8 cellular contexts compared by ENCODE assay signal in the genomic region with DNA sequence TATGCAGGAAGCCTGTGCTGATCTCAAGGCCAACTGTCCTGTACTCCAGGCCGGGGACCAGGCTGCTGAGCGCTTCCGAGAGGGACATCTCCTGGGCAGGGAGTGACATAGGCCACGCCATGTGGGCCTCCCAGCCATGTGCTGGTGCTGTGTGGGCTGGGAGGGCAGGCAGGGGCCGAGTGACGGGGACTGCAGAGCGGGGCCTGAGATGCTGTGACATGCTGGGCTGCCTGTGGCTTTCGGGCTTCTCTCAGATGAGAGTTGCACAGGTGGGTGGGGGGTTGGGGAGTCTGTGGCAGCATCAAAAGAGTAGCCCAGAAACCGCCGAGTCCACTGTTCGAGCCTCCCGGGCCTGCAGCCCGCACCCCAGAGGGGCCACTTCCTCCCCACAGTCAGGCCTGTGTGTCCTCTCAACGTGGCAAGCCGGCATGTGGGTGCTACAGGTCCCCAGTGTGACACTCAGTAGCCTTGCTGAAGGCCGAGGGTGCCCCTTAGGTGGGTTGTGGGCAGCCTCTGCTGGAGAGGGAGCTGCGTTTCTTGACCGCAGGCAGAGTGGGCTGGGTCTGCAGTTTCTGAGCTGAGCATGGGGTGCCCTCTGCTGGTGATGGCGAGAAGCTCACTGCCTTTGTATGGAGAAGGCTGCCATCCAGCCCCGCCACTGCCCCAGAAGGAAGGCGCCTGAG.
A peak's percentile ranks its signal among the peaks of the same experiment; 100 is the strongest.
DNase-seq lines count a peak whose midpoint lies in the region; ATAC-seq, FAIRE-seq and TF ChIP-seq lines count a peak whose summit lies in the region.

No MANE protein-coding gene starts in this region.

- H3K4me3 ChIP-seq in AG10803 (ENCODE audit: low read length): no peak overlapping the region

- peak; percentile 55 for DNase-seq in AG10803 (ENCODE audit: low read depth)
- peak; percentile 74 for DNase-seq in H54 (ENCODE audit: insufficient read length, low spot score)
- peak; percentile 81 for DNase-seq in NCI-H69 (lab: John Stamatoyannopoulos, UW)
- peak; percentile 82 for DNase-seq in activated CD4-positive, alpha-beta memory T cell treated with anti-CD3 and anti-CD28 coated beads, Interleukin-2, amount 10 ng/mL, durations not matched to agents 7 days and 5 days
- peak; percentile 75 for DNase-seq in effector CD4-positive, alpha-beta T cell
- DNase-seq in memory B cell (ENCODE audit: low spot score in 2 of 2): peak; percentile 81 to 90
- peak; percentile 63 to 67 (median 66) for DNase-seq in stimulated activated CD4-positive, alpha-beta T cell treated with anti-CD3 and anti-CD28 coated beads, TNF-alpha, amount 100 ng/mL, for 48 hours (ENCODE audit: low read depth in 3 of 3)

- TF ChIP-seq POLR2A in H54 (IDR thresholded peaks at IDR 0.05; ENCODE audit: low read depth, low read length): no peak

- no peaks in the 10 kb centered on the region for H3K9me3 Mint-ChIP-seq in activated CD4-positive, alpha-beta memory T cell treated with anti-CD3 and anti-CD28 coated beads, Interleukin-2, amount 10 ng/mL, durations not matched to agents 7 days and 5 days
- H3K9me3 Mint-ChIP-seq in memory B cell: no peaks in the 10 kb centered on the region

- H3K4me1 Mint-ChIP-seq in activated CD4-positive, alpha-beta memory T cell treated with anti-CD3 and anti-CD28 coated beads, Interleukin-2, amount 10 ng/mL, durations not matched to agents 7 days and 5 days: peaks cover 40% of the 10 kb centered on the region
- H3K4me1 Mint-ChIP-seq in memory B cell: peaks cover 2% of the 10 kb centered on the region

- no peak overlapping the region for H3K4me3 Mint-ChIP-seq in activated CD4-positive, alpha-beta memory T cell treated with anti-CD3 and anti-CD28 coated beads, Interleukin-2, amount 10 ng/mL, durations not matched to agents 7 days and 5 days
- no peak overlapping the region for H3K4me3 Mint-ChIP-seq in memory B cell

- CTCF ChIA-PET in activated CD4-positive, alpha-beta memory T cell treated with anti-CD3 and anti-CD28 coated beads, Interleukin-2, amount 10 ng/mL, durations not matched to agents 7 days and 5 days (lab: Charles Lee): interaction anchor here (0.5 to 13.2 kb wide), 26 partner anchors 10 to 585 kb away, joined by 3 to 272 read pairs (median 4); a partner anchor contains a TSS

- TF ChIP-seq CTCF in AG10803 (conservative IDR thresholded peaks at IDR 0.05; ENCODE audit: low read length): peak; percentile 84

- POLR2A ChIA-PET in activated CD4-positive, alpha-beta memory T cell treated with anti-CD3 and anti-CD28 coated beads, Interleukin-2, amount 10 ng/mL, durations not matched to agents 7 days and 5 days (lab: Charles Lee): interaction anchor here (0.7 to 1.5 kb wide), 8 partner anchors 31 to 107 kb away, joined by 3 to 7 read pairs (median 4); a partner anchor contains a TSS

- H3K27me3 Mint-ChIP-seq in activated CD4-positive, alpha-beta memory T cell treated with anti-CD3 and anti-CD28 coated beads, Interleukin-2, amount 10 ng/mL, durations not matched to agents 7 days and 5 days: no peaks in the 10 kb centered on the region
- H3K27me3 Mint-ChIP-seq in memory B cell: no peaks in the 10 kb centered on the region

- FAIRE-seq in H54 (lab: Jason Lieb, UNC): no peak

- ATAC-seq in memory B cell (ENCODE audit: low read depth) (peak; percentile 73), HG02588 (IDR thresholded peaks at IDR 0.05; ENCODE audit: unreplicated experiment) (no peak)

- no peak overlapping the region for H3K27ac Mint-ChIP-seq in activated CD4-positive, alpha-beta memory T cell treated with anti-CD3 and anti-CD28 coated beads, Interleukin-2, amount 10 ng/mL, durations not matched to agents 7 days and 5 days
- no peak overlapping the region for H3K27ac Mint-ChIP-seq in memory B cell

- peaks cover 11% of the 10 kb centered on the region for H3K36me3 Mint-ChIP-seq in activated CD4-positive, alpha-beta memory T cell treated with anti-CD3 and anti-CD28 coated beads, Interleukin-2, amount 10 ng/mL, durations not matched to agents 7 days and 5 days (ENCODE audit: low read depth)
- H3K36me3 Mint-ChIP-seq in memory B cell: peaks cover 2% of the 10 kb centered on the region
